24 cellular contexts compared by ENCODE assay signal in genomic region chr14:30669594-30669993, GRCh38.
"Had no signal": no experiment of that assay in that cellular context is flagged by ENCODE, and none has a peak within 500 bp of the region (broad histone marks: within the 10 kb centered on the region; RNA-seq: fewer than 3 reads in every experiment).

No MANE protein-coding gene starts in this region.

- H3K27ac ChIP-seq: coronary artery, gastrocnemius medialis, heart right ventricle, left ventricle myocardium inferior, neutrophil, psoas muscle, right lobe of liver, testis, tibial nerve, upper lobe of right lung had no signal

- H3K27me3 Mint-ChIP-seq: stimulated activated naive CD8-positive, alpha-beta T cell treated with anti-CD3 and anti-CD28 coated beads, Interleukin-15, Interleukin-2, amounts not matched to agents 100 ng/mL and 50 ng/mL, for 24 hours had no signal

- H3K4me3 Mint-ChIP-seq: endodermal cell; stimulated activated effector memory CD8-positive, alpha-beta T cell treated with anti-CD3 and anti-CD28 coated beads, Interleukin-12 subunit alpha, Interleukin-12 subunit beta, amount 100 ng/mL, for 72 hours; stimulated activated naive CD8-positive, alpha-beta T cell treated with anti-CD3 and anti-CD28 coated beads, Interleukin-15, Interleukin-2, amounts not matched to agents 100 ng/mL and 50 ng/mL, for 24 hours had no signal

- H3K4me1 ChIP-seq: gastrocnemius medialis, psoas muscle, right lobe of liver, testis, tibial nerve, upper lobe of right lung had no signal

- H3K9me3 ChIP-seq: gastrocnemius medialis, heart right ventricle, left ventricle myocardium inferior, neutrophil, psoas muscle, right lobe of liver, testis, tibial nerve, upper lobe of right lung had no signal

- ATAC-seq: gastrocnemius medialis; left cardiac atrium; psoas muscle; right lobe of liver; stimulated activated effector memory CD8-positive, alpha-beta T cell treated with anti-CD3 and anti-CD28 coated beads, Interleukin-12 subunit alpha, Interleukin-12 subunit beta, amount 100 ng/mL, for 72 hours; upper lobe of right lung had no signal

- H3K27ac Mint-ChIP-seq: endodermal cell; stimulated activated effector memory CD8-positive, alpha-beta T cell treated with anti-CD3 and anti-CD28 coated beads, Interleukin-12 subunit alpha, Interleukin-12 subunit beta, amount 100 ng/mL, for 72 hours; stimulated activated naive CD8-positive, alpha-beta T cell treated with anti-CD3 and anti-CD28 coated beads, Interleukin-15, Interleukin-2, amounts not matched to agents 100 ng/mL and 50 ng/mL, for 24 hours had no signal

- H3K4me3 ChIP-seq: coronary artery, gastrocnemius medialis, heart right ventricle, left ventricle myocardium inferior, lung, psoas muscle, right lobe of liver, testis, tibial nerve, upper lobe of right lung had no signal

- H3K4me1 Mint-ChIP-seq: endodermal cell had no signal

- H3K27me3 ChIP-seq: gastrocnemius medialis, heart right ventricle, neutrophil, right lobe of liver, testis, tibial nerve, upper lobe of right lung had no signal

- H3K9me3 Mint-ChIP-seq: stimulated activated naive CD8-positive, alpha-beta T cell treated with anti-CD3 and anti-CD28 coated beads, Interleukin-15, Interleukin-2, amounts not matched to agents 100 ng/mL and 50 ng/mL, for 24 hours had no signal

- DNase-seq: effector CD4-positive, alpha-beta T cell; endodermal cell; gastrocnemius medialis; heart right ventricle; hypothalamus; kidney; left cardiac atrium; left ventricle myocardium inferior; mesenchymal stem cell; midbrain; psoas muscle; retina; right lobe of liver; stimulated activated CD4-positive, alpha-beta T cell treated with anti-CD3 and anti-CD28 coated beads, Interleukin-4, amount 100 ng/mL, for 1 hour; stimulated activated CD8-positive, alpha-beta memory T cell treated with anti-CD3 and anti-CD28 coated beads, Interleukin-4, amount 100 ng/mL, for 48 hours; testis; upper lobe of right lung had no signal

- H3K36me3 ChIP-seq: right lobe of liver had no signal

- FAIRE-seq: endothelial cell of umbilical vein had no signal
